In the genomic region with DNA sequence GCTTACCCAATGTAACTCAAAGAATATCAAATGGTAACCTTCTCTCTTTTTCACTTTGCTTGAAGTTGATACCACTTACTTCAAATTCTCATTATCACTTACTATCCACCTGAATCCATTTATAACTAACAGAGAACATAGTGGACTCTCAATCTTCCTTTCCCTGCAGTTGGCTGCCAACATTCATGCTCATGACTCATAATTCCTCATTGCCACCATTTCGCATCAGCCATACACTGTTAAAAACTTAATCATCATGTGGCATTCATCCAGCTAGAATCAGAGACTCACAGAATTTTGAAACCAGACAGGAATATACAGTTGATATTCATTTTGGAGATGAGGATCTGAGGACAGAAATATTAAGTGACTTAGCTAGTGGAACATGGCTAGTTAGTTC, we compare ENCODE assay signal across 20 cellular contexts. TPM values are rescaled to one million over a fixed set of nuclear protein-coding genes. Genes with fewer than 3 reads are reported as not detected.
DNase-seq lines count a peak whose midpoint lies in the region; ATAC-seq and TF ChIP-seq lines count a peak whose summit lies in the region.
"Had no signal": no experiment of that assay in that cellular context is flagged by ENCODE, and none has a peak within 500 bp of the region (broad histone marks: within the 10 kb centered on the region; RNA-seq: fewer than 3 reads in every experiment).

No MANE protein-coding gene starts in this region.

- no peak for DNase-seq in Calu3
- peak; percentile 63 for DNase-seq in MG63
- peak; percentile 11 to 18 for DNase-seq in cardiac fibroblast (ENCODE audit: low read depth in 2 of 2)
- peak; percentile 76 for DNase-seq in kidney tubule cell (ENCODE audit: low spot score)
- DNase-seq in retina = no peak
- DNase-seq in HT-29 (ENCODE audit: low spot score) = no peak
- DNase-seq in NCI-H82 treated with DMSO at 0.1 percent for 48 hours (lab: John Stamatoyannopoulos, UW; ENCODE audit: unreplicated experiment) = no peak
- DNase-seq: activated CD4-positive, alpha-beta T cell treated with anti-CD3 and anti-CD28 coated beads, Interleukin-2, amount 50 U/mL, for 1 hour; activated T-cell treated with anti-CD3 and anti-CD28 coated beads, Interleukin-2, amount 50 U/mL, for 4 hours; head of caudate nucleus; naive B cell; NCI-H1417; NCI-H526 treated with DMSO at 0.1 percent for 48 hours; T-helper 9 cell; tibial artery had no signal

- H3K27me3 ChIP-seq in MG63 = no peaks in the 10 kb centered on the region
- H3K27me3 ChIP-seq: tibial artery had no signal

- no peak overlapping the region for H3K4me3 Mint-ChIP-seq in Calu3 (ENCODE audit: low read depth, unreplicated experiment)
- H3K4me3 Mint-ChIP-seq: activated T-cell treated with anti-CD3 and anti-CD28 coated beads, Interleukin-2, amount 50 U/mL, for 4 hours; IgD-negative memory B cell; naive B cell had no signal

- H3K36me3 Mint-ChIP-seq in Calu3 (ENCODE audit: insufficient read depth, unreplicated experiment) = no peaks in the 10 kb centered on the region
- H3K36me3 Mint-ChIP-seq: IgD-negative memory B cell, naive B cell had no signal

- H3K36me3 ChIP-seq in MG63 = no peaks in the 10 kb centered on the region
- H3K36me3 ChIP-seq: tibial artery had no signal

- TF ChIP-seq CTCF in Calu3 (IDR thresholded peaks at IDR 0.05; ENCODE audit: unreplicated experiment) = no peak
- TF ChIP-seq CTCF in cardiac fibroblast (IDR thresholded peaks at IDR 0.05; ENCODE audit: low read depth, low read length) = no peak

- H3K4me1 Mint-ChIP-seq in Calu3 (ENCODE audit: low read depth, unreplicated experiment) = no peaks in the 10 kb centered on the region
- H3K4me1 Mint-ChIP-seq: naive B cell had no signal

- H3K4me3 ChIP-seq in MG63 (no peak overlapping the region), cardiac fibroblast (replicated peaks in 1 of 2; ENCODE audit: low read depth in 2 of 2, low read length in 2 of 2) (no peak overlapping the region)
- H3K4me3 ChIP-seq: tibial artery had no signal

- CTCF ChIA-PET in Calu3 (lab: Charles Lee) = no interaction called here

- no peaks in the 10 kb centered on the region for H3K27me3 Mint-ChIP-seq in Calu3 (ENCODE audit: unreplicated experiment)
- H3K27me3 Mint-ChIP-seq: IgD-negative memory B cell, naive B cell had no signal

- no peaks in the 10 kb centered on the region for H3K9me3 Mint-ChIP-seq in Calu3 (ENCODE audit: low read depth, unreplicated experiment)
- H3K9me3 Mint-ChIP-seq: activated T-cell treated with anti-CD3 and anti-CD28 coated beads, Interleukin-2, amount 50 U/mL, for 4 hours; IgD-negative memory B cell had no signal

- ATAC-seq in GM18868 (IDR thresholded peaks at IDR 0.05; ENCODE audit: unreplicated experiment) = no peak
- ATAC-seq: activated T-cell treated with anti-CD3 and anti-CD28 coated beads, Interleukin-2, amount 50 U/mL, for 4 hours; Right ventricle myocardium inferior had no signal

- intact Hi-C loops in Calu3 (cut with micrococcal nuclease; ENCODE audit: unreplicated experiment) = no loop called here

- H3K27ac Mint-ChIP-seq in Calu3 (ENCODE audit: unreplicated experiment) = peak overlapping the region; percentile 25
- H3K27ac Mint-ChIP-seq: IgD-negative memory B cell, naive B cell had no signal

- no TSS peak for BruUV-seq in Calu3 (replicated peaks; lab: Mats Ljungman, UMichigan)

- no peaks in the 10 kb centered on the region for H3K9me3 ChIP-seq in MG63
- H3K9me3 ChIP-seq: tibial artery had no signal

RNA-seq across cellular contexts. Expression of a gene that starts 56.8 kb away (rescaled TPM):
- 0.09 and 0.34 TPM in 2 replicates for total RNA-seq in Calu3 (2022)
- not detected in 2 replicates for total RNA-seq in MG63 (2014; rRNA removed; shearing (Covaris generic); ENCODE audit: low replicate concordance)
- total RNA-seq in HT-29 (2014; rRNA removed; shearing (Covaris generic)) = not detected in 2 replicates
- total RNA-seq: dermis microvascular lymphatic vessel endothelial cell, posterior vena cava, Right ventricle myocardium inferior had no signal

Comparison
In these comparisons a context has a peak if more than half of its experiments do, and no peak if none do; other contexts are left out.
1. DNase-seq: peak in MG63 (single experiment), cardiac fibroblast (2 of 2) and kidney tubule cell (single experiment); none in Calu3 (single experiment), retina (single experiment), HT-29 (single experiment) and NCI-H82 treated with DMSO at 0.1 percent for 48 hours (single experiment).